In genomic region chr11:66579017-66579606, GRCh38 we compare ENCODE assay signal across 8 cellular contexts. TPM values are rescaled to one million over a fixed set of nuclear protein-coding genes. Genes with fewer than 3 reads are reported as not detected.
DNase-seq lines count a peak whose midpoint lies in the region; ATAC-seq and TF ChIP-seq lines count a peak whose summit lies in the region.

No MANE protein-coding gene starts in this region.

- peaks cover 6% of the 10 kb centered on the region; the same call in 1 of the 2 replicates for H3K9me3 ChIP-seq in HAP-1
- peaks cover 7% of the 10 kb centered on the region; the same call in 1 of the 2 replicates for H3K9me3 ChIP-seq in PC-3 (ENCODE audit: low read length)
- no peaks in the 10 kb centered on the region for H3K9me3 ChIP-seq in neural cell (ENCODE audit: low read length)

- H3K9ac ChIP-seq in PC-3 (ENCODE audit: low read length) (no peak overlapping the region), neural cell (ENCODE audit: low read length) (no peak overlapping the region)

- H3K36me3 ChIP-seq in HAP-1 (replicated peaks) = no peaks in the 10 kb centered on the region
- H3K36me3 ChIP-seq in PC-3 (ENCODE audit: low read depth, low read length) = no peaks in the 10 kb centered on the region
- H3K36me3 ChIP-seq in neural cell (ENCODE audit: insufficient read depth, low read length) = no peaks in the 10 kb centered on the region

- H3K4me2 ChIP-seq in PC-3 (ENCODE audit: low read length) (peak overlapping the region; percentile 7; the same call in 1 of the 2 replicates), neural cell (ENCODE audit: low read length) (no peak overlapping the region)

- H3K27ac ChIP-seq in PC-3 (ENCODE audit: low read length) = no peak overlapping the region
- H3K27ac ChIP-seq in neural cell (ENCODE audit: low read length) = no peak overlapping the region

- H4K20me1 ChIP-seq in PC-3 (ENCODE audit: low read length) (no peaks in the 10 kb centered on the region), neural cell (ENCODE audit: insufficient read depth) (no peaks in the 10 kb centered on the region)

- in situ Hi-C loops in HAP-1 (cut with MboI; ENCODE audit: low sequenced_read_pairs) = no loop called here

- POLR2A ChIA-PET in PC-3 (lab: Charles Lee; ENCODE audit: unreplicated experiment) = no interaction called here

- H2AFZ ChIP-seq in PC-3 (ENCODE audit: low read length) (peak overlapping the region; percentile 50; the same call in 1 of the 2 replicates), neural cell (ENCODE audit: low read depth, low read length) (no peak overlapping the region)

- no peak for TF ChIP-seq EP300 in neural cell (conservative IDR thresholded peaks at IDR 0.05; ENCODE audit: poor library complexity, severe bottlenecking)

- TF ChIP-seq CTCF in PC-3 (conservative IDR thresholded peaks at IDR 0.05; ENCODE audit: low read depth, low read length) (peak; percentile 90), fibroblast of mammary gland (conservative IDR thresholded peaks at IDR 0.05; ENCODE audit: control insufficient read depth, insufficient read depth, low read depth, low read length) (peak; percentile 78), neural cell (IDR thresholded peaks at IDR 0.05; ENCODE audit: poor library complexity, severe bottlenecking) (peak; percentile 66)

- TF ChIP-seq RAD21 in neural cell (conservative IDR thresholded peaks at IDR 0.05) = peak; percentile 56

- DNase-seq in AG08396 (ENCODE audit: low spot score) = peak; percentile 92
- peak; percentile 51 to 90 for DNase-seq in HAP-1 (ENCODE audit: low spot score in 2 of 2)
- peak; percentile 74 for DNase-seq in PC-3
- peak; percentile 53 for DNase-seq in activated T-helper 1 cell treated with Interleukin-2 at 50 U/mL for 16 hours (ENCODE audit: low read depth)
- peak; percentile 83 for DNase-seq in fibroblast of mammary gland (ENCODE audit: low read depth)
- peak; percentile 91 for DNase-seq in stimulated activated naive CD8-positive, alpha-beta T cell treated with anti-CD3 and anti-CD28 coated beads, Interleukin-15, Interleukin-2, amounts not matched to agents 100 U/mL and 50 U/mL, for 24 hours
- no peak for DNase-seq in NCI-H2171 (lab: John Stamatoyannopoulos, UW)

- H3K4me1 ChIP-seq in HAP-1 (peaks cover 12% of the 10 kb centered on the region), PC-3 (ENCODE audit: insufficient read depth, low read length) (no peaks in the 10 kb centered on the region)

- ATAC-seq in PC-3 = peak; percentile 82
- ATAC-seq in stimulated activated naive CD8-positive, alpha-beta T cell treated with anti-CD3 and anti-CD28 coated beads, Interleukin-15, Interleukin-2, amounts not matched to agents 100 U/mL and 50 U/mL, for 24 hours = peak; percentile 95

- H3F3A ChIP-seq in PC-3 (ENCODE audit: low read length, unreplicated experiment) (no peaks in the 10 kb centered on the region), neural cell (ENCODE audit: insufficient read depth, low read length, poor library complexity, severe bottlenecking) (no peaks in the 10 kb centered on the region)

- no peaks in the 10 kb centered on the region for H3K27me3 ChIP-seq in HAP-1 (ENCODE audit: low read depth)
- no peaks in the 10 kb centered on the region for H3K27me3 ChIP-seq in PC-3 (ENCODE audit: low read length)
- no peaks in the 10 kb centered on the region for H3K27me3 ChIP-seq in neural cell (ENCODE audit: insufficient read depth, low read depth, low read length)

- intact Hi-C loops in PC-3 (cut with micrococcal nuclease) = loop anchor here (2.0 kb wide), 1 partner anchor 100 kb away; no protein-coding TSS in a partner anchor

- H3K9me2 ChIP-seq in PC-3 (replicated peaks; ENCODE audit: low read length) = no peaks in the 10 kb centered on the region
- H3K9me2 ChIP-seq in neural cell (ENCODE audit: insufficient read depth, low read length) = no peaks in the 10 kb centered on the region

- H3K79me2 ChIP-seq in PC-3 (ENCODE audit: low read length) = no peaks in the 10 kb centered on the region
- H3K79me2 ChIP-seq in neural cell (replicated peaks; ENCODE audit: insufficient read depth, low read length) = no peaks in the 10 kb centered on the region

- CTCF ChIA-PET in PC-3 (lab: Charles Lee) = interaction anchor here (0.7 kb wide), 1 partner anchor 28 kb away, joined by 5 read pairs; no protein-coding TSS in a partner anchor

- no peak overlapping the region for H3K4me3 ChIP-seq in HAP-1
- H3K4me3 ChIP-seq in PC-3 (ENCODE audit: low read length) = no peak overlapping the region
- H3K4me3 ChIP-seq in fibroblast of mammary gland (ENCODE audit: control insufficient read depth, low read depth, low read length) = no peak overlapping the region
- no peak overlapping the region for H3K4me3 ChIP-seq in neural cell (ENCODE audit: low read length)

- BruUV-seq in PC-3 (replicated peaks; lab: Mats Ljungman, UMichigan) = no TSS peak

TF ChIP-seq in neural cell, 6 proteins besides CTCF, POLR2A, EP300 and RAD21:
- peak; percentile 65 for TF ChIP-seq SMC3 (conservative IDR thresholded peaks at IDR 0.05; ENCODE audit: poor library complexity)
- TF ChIP-seq EZH2 (IDR thresholded peaks at IDR 0.05; ENCODE audit: borderline replicate concordance, insufficient read depth, low read length, poor library complexity, severe bottlenecking) = no peak
- TF ChIP-seq MXI1 (conservative IDR thresholded peaks at IDR 0.05; ENCODE audit: poor library complexity, severe bottlenecking) = no peak

RNA-seq across cellular contexts. Expression of gene CTSF, which starts 10.7 kb away (rescaled TPM):
- 9.4 and 11.8 TPM in 2 replicates for total RNA-seq in PC-3 (2014; rRNA removed)
- 2.7 and 4.2 TPM in 2 replicates for polyA plus RNA-seq in neural cell
- polyA minus RNA-seq in neural cell = 0.73 and 1.0 TPM in 2 replicates

RNA-seq across cellular contexts. Expression of gene CCDC87, which starts 13.8 kb away (rescaled TPM):
- total RNA-seq in PC-3 (2014; rRNA removed) = 0.69 TPM in 1 of 2 replicates, not detected in the other
- 0.48 TPM in 1 of 2 replicates, not detected in the other for polyA plus RNA-seq in neural cell
- 1.0 and 1.2 TPM in 2 replicates for polyA minus RNA-seq in neural cell

RNA-seq across cellular contexts. Expression of gene CCS, which starts 13.9 kb away (rescaled TPM):
- total RNA-seq in PC-3 (2014; rRNA removed) = 43.8 and 56.8 TPM in 2 replicates
- polyA plus RNA-seq in neural cell = 40.8 and 71.6 TPM in 2 replicates
- 18.6 and 19.5 TPM in 2 replicates for polyA minus RNA-seq in neural cell

RNA-seq across cellular contexts. Expression of gene ACTN3, which starts 32.4 kb away (rescaled TPM):
- not detected in 2 replicates for total RNA-seq in PC-3 (2014; rRNA removed)
- polyA plus RNA-seq in neural cell = not detected in 2 replicates
- not detected in 2 replicates for polyA minus RNA-seq in neural cell

RNA-seq across cellular contexts. Expression of gene ZDHHC24, which starts 33.3 kb away (rescaled TPM):
- total RNA-seq in PC-3 (2014; rRNA removed) = 15.1 and 19.7 TPM in 2 replicates
- 14.9 and 15.9 TPM in 2 replicates for polyA plus RNA-seq in neural cell
- 10.5 and 12.4 TPM in 2 replicates for polyA minus RNA-seq in neural cell
